In genomic region chr9:82511626-82512025, GRCh38 we compare ENCODE assay signal across 17 cellular contexts.
"Had no signal": no experiment of that assay in that cellular context is flagged by ENCODE, and none has a peak within 500 bp of the region (broad histone marks: within the 10 kb centered on the region; RNA-seq: fewer than 3 reads in every experiment).

No MANE protein-coding gene starts in this region.

- H3K4me3 ChIP-seq: coronary artery, dorsolateral prefrontal cortex, esophagus muscularis mucosa, gastroesophageal sphincter, heart left ventricle, left lung, lower lobe of right lung, mucosa of descending colon had no signal

- H3K4me1 ChIP-seq: foreskin keratinocyte had no signal

- ATAC-seq: foreskin keratinocyte, gastroesophageal sphincter, heart left ventricle, left cardiac atrium, left lung, left ventricle myocardium superior, lower lobe of right lung, mucosa of descending colon had no signal

- H3K4me3 Mint-ChIP-seq: mesothelial cell of epicardium had no signal

- H3K27ac ChIP-seq: coronary artery, dorsolateral prefrontal cortex, foreskin keratinocyte, heart left ventricle, left lung, lower lobe of right lung had no signal

- H3K36me3 ChIP-seq: esophagus muscularis mucosa, gastroesophageal sphincter, heart left ventricle, left lung, lower lobe of right lung had no signal

- H3K9me3 ChIP-seq: esophagus muscularis mucosa, gastroesophageal sphincter, lower lobe of right lung, mucosa of descending colon had no signal

- DNase-seq: dermis blood vessel endothelial cell; dorsolateral prefrontal cortex; effector CD4-positive, alpha-beta T cell; effector memory CD4-positive, alpha-beta T cell; foreskin keratinocyte; heart left ventricle; hippocampal formation; left cardiac atrium; left lung; left ventricle myocardium superior; lower lobe of right lung; mesenchymal stem cell; mucosa of descending colon had no signal

- H3K27me3 ChIP-seq: dorsolateral prefrontal cortex, esophagus muscularis mucosa, foreskin keratinocyte, gastroesophageal sphincter, heart left ventricle, left lung had no signal
